In genomic region chr7:130069179-130069977, GRCh38 we compare ENCODE assay signal across 8 cellular contexts. TPM values are rescaled to one million over a fixed set of nuclear protein-coding genes. Genes with fewer than 3 reads are reported as not detected.
A peak's percentile ranks its signal among the peaks of the same experiment; 100 is the strongest.
DNase-seq lines count a peak whose midpoint lies in the region; ATAC-seq and TF ChIP-seq lines count a peak whose summit lies in the region.

No MANE protein-coding gene starts in this region.

- H3K9me2 ChIP-seq in OCI-LY1 (ENCODE audit: low read depth, low read length): no peaks in the 10 kb centered on the region

- peak overlapping the region; percentile 93 for H3K27ac Mint-ChIP-seq in endodermal cell

- 77 to 79% methylated on average over 6 to 7 of the region's 7 CpGs for WGBS in endodermal cell (ENCODE audit: insufficient coverage in 1 of 2, insufficient read length in 1 of 2), 2 experiments

- H3K9me3 Mint-ChIP-seq in endodermal cell: no peaks in the 10 kb centered on the region

- H3K9ac ChIP-seq in OCI-LY1 (ENCODE audit: low read length) (peak overlapping the region; percentile 67), endodermal cell (ENCODE audit: extremely low read depth, low read length, poor library complexity, severe bottlenecking) (peak overlapping the region; percentile 53), parathyroid adenoma (no peak overlapping the region)

- H3K79me2 ChIP-seq in OCI-LY1 (ENCODE audit: insufficient read depth, low read length) (peaks cover 29% of the 10 kb centered on the region), parathyroid adenoma (peaks cover 29% of the 10 kb centered on the region)

- no peak for ATAC-seq in HG03175 (IDR thresholded peaks at IDR 0.05; ENCODE audit: unreplicated experiment)

- H3K4me3 ChIP-seq in GM06990 (replicated peaks; ENCODE audit: low read depth, low read length) (peak overlapping the region; percentile 74), OCI-LY1 (ENCODE audit: low read depth, low read length, poor library complexity, severe bottlenecking) (peak overlapping the region; percentile 83), endodermal cell (ENCODE audit: low read length) (peak overlapping the region; percentile 94), parathyroid adenoma (ENCODE audit: low read depth, low read length) (peak overlapping the region; percentile 74)

- H3K27me3 ChIP-seq in GM06990 (replicated peaks; ENCODE audit: control insufficient read depth, insufficient read depth, low read length): no peaks in the 10 kb centered on the region
- H3K27me3 ChIP-seq in OCI-LY1 (ENCODE audit: insufficient read depth, low read length): no peaks in the 10 kb centered on the region
- no peaks in the 10 kb centered on the region for H3K27me3 ChIP-seq in endodermal cell (ENCODE audit: control insufficient read depth, insufficient read depth, low read length, poor library complexity, severe bottlenecking)
- H3K27me3 ChIP-seq in parathyroid adenoma (ENCODE audit: control insufficient read depth, insufficient read depth, low read length): no peaks in the 10 kb centered on the region

- POLR2A ChIA-PET in GM10248 (lab: Yijun Ruan, JAX): interaction anchor here (0.5 kb wide), 1 partner anchor 59 kb away, joined by 10 read pairs; no protein-coding TSS in a partner anchor

- CTCF ChIA-PET in GM10248 (lab: Yijun Ruan, JAX): interaction anchor here (1.2 to 4.8 kb wide), 6 partner anchors 10 to 689 kb away, joined by 3 to 46 read pairs (median 14); no protein-coding TSS in a partner anchor

- H2AFZ ChIP-seq in OCI-LY1 (ENCODE audit: low read length) (peak overlapping the region; percentile 91), parathyroid adenoma (peak overlapping the region; percentile 98)

- H3K4me1 ChIP-seq in OCI-LY1 (ENCODE audit: insufficient read depth, low read length, severe bottlenecking) (peaks cover 27% of the 10 kb centered on the region), endodermal cell (ENCODE audit: control insufficient read depth, insufficient read depth, low read length) (no peaks in the 10 kb centered on the region), parathyroid adenoma (no peaks in the 10 kb centered on the region)

- no peaks in the 10 kb centered on the region for H3K9me3 ChIP-seq in OCI-LY1 (ENCODE audit: low read length)
- H3K9me3 ChIP-seq in endodermal cell (ENCODE audit: control insufficient read depth, low read length): no peaks in the 10 kb centered on the region
- H3K9me3 ChIP-seq in parathyroid adenoma (ENCODE audit: control insufficient read depth, low read length): no peaks in the 10 kb centered on the region

- peak overlapping the region; percentile 77 for H3K4me2 ChIP-seq in OCI-LY1 (ENCODE audit: low read length)
- H3K4me2 ChIP-seq in parathyroid adenoma (ENCODE audit: low read length): peak overlapping the region; percentile 89

- TF ChIP-seq CTCF in GM06990 (IDR thresholded peaks at IDR 0.05; ENCODE audit: insufficient read depth, low read length, poor library complexity, severe bottlenecking) (no peak), OCI-LY1 (IDR thresholded peaks at IDR 0.05; ENCODE audit: low read length) (no peak), endodermal cell (conservative IDR thresholded peaks at IDR 0.05) (no peak), parathyroid adenoma (IDR thresholded peaks at IDR 0.05) (no peak), GM10248 (IDR thresholded peaks at IDR 0.05; ENCODE audit: control extremely low read depth, extremely low read depth, low read depth, missing control alignments) (no peak)

- H3K36me3 ChIP-seq in GM06990 (ENCODE audit: control insufficient read depth, insufficient read depth, low read length) (no peaks in the 10 kb centered on the region), OCI-LY1 (ENCODE audit: insufficient read depth, low read length) (no peaks in the 10 kb centered on the region), endodermal cell (ENCODE audit: control insufficient read depth, insufficient read depth, low read length) (no peaks in the 10 kb centered on the region), parathyroid adenoma (ENCODE audit: control insufficient read depth, insufficient read depth, low read length) (no peaks in the 10 kb centered on the region)

- H3K4me3 Mint-ChIP-seq in endodermal cell: peak overlapping the region; percentile 92

- no peaks in the 10 kb centered on the region for H3K36me3 Mint-ChIP-seq in endodermal cell (ENCODE audit: low read depth)

- H3F3A ChIP-seq in OCI-LY1 (ENCODE audit: insufficient read depth, low read length): no peaks in the 10 kb centered on the region

- no peaks in the 10 kb centered on the region for H4K20me1 ChIP-seq in OCI-LY1 (ENCODE audit: insufficient read depth, low read length)

- no peaks in the 10 kb centered on the region for H3K27me3 Mint-ChIP-seq in endodermal cell (ENCODE audit: insufficient read depth)

- peaks cover 15% of the 10 kb centered on the region for H3K4me1 Mint-ChIP-seq in endodermal cell

- H3K27ac ChIP-seq in OCI-LY1 (ENCODE audit: low read depth, low read length, poor library complexity, severe bottlenecking): no peak overlapping the region
- H3K27ac ChIP-seq in endodermal cell (ENCODE audit: low read depth, low read length): peak overlapping the region; percentile 73
- peak overlapping the region; percentile 83 for H3K27ac ChIP-seq in parathyroid adenoma

- DNase-seq in GM06990 (ENCODE audit: extremely low read depth, insufficient read length): no peak
- no peak for DNase-seq in endodermal cell
- no peak for DNase-seq in H4 (ENCODE audit: low spot score)
- no peak for DNase-seq in GM10248 (ENCODE audit: extremely low spot score)
- DNase-seq in NCI-H2107 treated with DMSO at 0.1 percent for 48 hours (lab: John Stamatoyannopoulos, UW; ENCODE audit: unreplicated experiment): no peak

RNA-seq across cellular contexts. Expression of gene KLHDC10, which starts 1.0 kb away (rescaled TPM):
- total RNA-seq in endodermal cell: 10 to 100 TPM; 20.6 to 22.2 TPM
- 25.8 TPM for polyA plus RNA-seq in endodermal cell (2013, experiment 1 of 2)
- polyA plus RNA-seq in endodermal cell (2013, experiment 2 of 2): 26.7 TPM
- total RNA-seq in H4 (2014; rRNA removed; shearing (Covaris generic)): 13.5 and 15.5 TPM in 2 replicates

RNA-seq across cellular contexts. Expression of gene ZC3HC1, which starts 18.2 kb away (rescaled TPM):
- total RNA-seq in endodermal cell: 10 to 100 TPM; 28.0 to 28.2 TPM
- 29.4 TPM for polyA plus RNA-seq in endodermal cell (2013, experiment 1 of 2)
- 31.1 TPM for polyA plus RNA-seq in endodermal cell (2013, experiment 2 of 2)
- 53.1 and 79.8 TPM in 2 replicates for total RNA-seq in H4 (2014; rRNA removed; shearing (Covaris generic))
